Comparison of ENCODE assay signal across 19 cellular contexts in genomic region chr22:38761202-38762162, GRCh38. TPM values are rescaled to one million over a fixed set of nuclear protein-coding genes. Genes with fewer than 3 reads are reported as not detected.
DNase-seq lines count a peak whose midpoint lies in the region; ATAC-seq, FAIRE-seq and TF ChIP-seq lines count a peak whose summit lies in the region.
"Had no signal": no experiment of that assay in that cellular context is flagged by ENCODE, and none has a peak within 500 bp of the region (broad histone marks: within the 10 kb centered on the region; RNA-seq: fewer than 3 reads in every experiment).

No MANE protein-coding gene starts in this region.

- H2AFZ ChIP-seq in K562 (ENCODE audit: low read depth, low read length) (no peak overlapping the region), neural cell (ENCODE audit: low read depth, low read length) (no peak overlapping the region)

- H3K27ac Mint-ChIP-seq in mesothelial cell of epicardium, result no peak overlapping the region
- H3K27ac Mint-ChIP-seq: activated CD4-positive, alpha-beta T cell treated with anti-CD3 and anti-CD28 coated beads for 36 hours; T-helper 2 cell treated with Interferon-gamma antibody and Interleukin-4, amounts not matched to agents 5 μg/mL and 100 μg/mL, for 36 hours had no signal

- no peaks in the 10 kb centered on the region for H3K9me3 ChIP-seq in BLaER1 treated with 17β-estradiol and CSF1 and Interleukin-3, amounts not matched to agents 10 nM and 100 nM (replicated peaks in 1 of 11)
- no peaks in the 10 kb centered on the region for H3K9me3 ChIP-seq in K562 (replicated peaks; ENCODE audit: control insufficient read depth, insufficient read depth, low read depth, low read length)
- H3K9me3 ChIP-seq in neural cell (ENCODE audit: low read length), result no peaks in the 10 kb centered on the region

- H3K79me2 ChIP-seq in K562 (ENCODE audit: control insufficient read depth, insufficient read depth, low read length) (0 out of 3 replicates have a peak, but pooled peaks cover under 1% of the 10 kb centered on the region), neural cell (replicated peaks; ENCODE audit: insufficient read depth, low read length) (no peaks in the 10 kb centered on the region)

- no peaks in the 10 kb centered on the region for H3K36me3 ChIP-seq in BLaER1 treated with 17β-estradiol and CSF1 and Interleukin-3, amounts not matched to agents 10 nM and 100 nM
- no peaks in the 10 kb centered on the region for H3K36me3 ChIP-seq in K562 (ENCODE audit: control insufficient read depth, insufficient read depth, low read length)
- H3K36me3 ChIP-seq in neural cell (ENCODE audit: insufficient read depth, low read length), result no peaks in the 10 kb centered on the region

- no peak for TF ChIP-seq EP300 in K562 (IDR thresholded peaks at IDR 0.05; ENCODE audit: low read length)
- TF ChIP-seq EP300 in neural cell (conservative IDR thresholded peaks at IDR 0.05; ENCODE audit: poor library complexity, severe bottlenecking), result no peak

- no peak overlapping the region for H3K4me3 Mint-ChIP-seq in mesothelial cell of epicardium
- H3K4me3 Mint-ChIP-seq: activated CD4-positive, alpha-beta T cell treated with anti-CD3 and anti-CD28 coated beads for 36 hours; nephron; T-helper 2 cell treated with Interferon-gamma antibody and Interleukin-4, amounts not matched to agents 5 μg/mL and 100 μg/mL, for 36 hours had no signal

- peak overlapping the region in 6 of 11 experiments; percentile 25 to 59 (median 52); a peak in 10 of 22 replicates for H3K27ac ChIP-seq in BLaER1 treated with 17β-estradiol and CSF1 and Interleukin-3, amounts not matched to agents 10 nM and 100 nM
- H3K27ac ChIP-seq in K562 (ENCODE audit: extremely low read depth, low read depth, low read length) (no peak overlapping the region; the same call in 2 of the 3 replicates), neural cell (ENCODE audit: low read length) (no peak overlapping the region)
- H3K27ac ChIP-seq: epithelial cell of prostate had no signal

- 62% methylated on average over 12 of the region's 20 CpGs for WGBS in K562 (ENCODE audit: insufficient coverage, low coverage, missing lambda C conversion rate)

- no TSS peak for BruUV-seq in K562 (replicated peaks; lab: Mats Ljungman, UMichigan)

- POLR2A ChIA-PET in K562 (lab: Yijun Ruan, JAX), result no interaction called here

- no peaks in the 10 kb centered on the region for H3K36me3 Mint-ChIP-seq in mesothelial cell of epicardium

- no peaks in the 10 kb centered on the region for H3F3A ChIP-seq in neural cell (ENCODE audit: insufficient read depth, low read length, poor library complexity, severe bottlenecking)

- H3K27me3 Mint-ChIP-seq in mesothelial cell of epicardium (ENCODE audit: low read depth), result no peaks in the 10 kb centered on the region
- H3K27me3 Mint-ChIP-seq: activated CD4-positive, alpha-beta T cell treated with anti-CD3 and anti-CD28 coated beads for 36 hours had no signal

- TF ChIP-seq RAD21 in K562 (CRISPR knock-in tag; conservative IDR thresholded peaks at IDR 0.05 in 1 of 2, IDR thresholded peaks at IDR 0.05 in 1 of 2) (no peak), neural cell (conservative IDR thresholded peaks at IDR 0.05) (no peak)

- intact Hi-C loops in K562 (cut with micrococcal nuclease), result loop anchor here (10.0 kb wide), 1 partner anchor 243 kb away; no protein-coding TSS in a partner anchor

- H3K9me3 Mint-ChIP-seq in mesothelial cell of epicardium, result no peaks in the 10 kb centered on the region
- H3K9me3 Mint-ChIP-seq: nephron; T-helper 2 cell treated with Interferon-gamma antibody and Interleukin-4, amounts not matched to agents 5 μg/mL and 100 μg/mL, for 36 hours had no signal

- H4K20me1 ChIP-seq in BLaER1 treated with 17β-estradiol and CSF1 and Interleukin-3, amounts not matched to agents 10 nM and 100 nM, result peaks cover 0 to 40% (median 20%) of the 10 kb centered on the region in 11 experiments; a peak in 16 of 22 replicates
- H4K20me1 ChIP-seq in K562 (replicated peaks; ENCODE audit: control insufficient read depth, insufficient read depth, low read length) (no peaks in the 10 kb centered on the region), neural cell (ENCODE audit: insufficient read depth) (no peaks in the 10 kb centered on the region)

- no peaks in the 10 kb centered on the region for H3K27me3 ChIP-seq in BLaER1 treated with 17β-estradiol and CSF1 and Interleukin-3, amounts not matched to agents 10 nM and 100 nM
- no peaks in the 10 kb centered on the region for H3K27me3 ChIP-seq in K562 (ENCODE audit: control insufficient read depth in 2 of 2, insufficient read depth in 2 of 2, low read length in 2 of 2)
- H3K27me3 ChIP-seq in neural cell (ENCODE audit: insufficient read depth, low read depth, low read length), result no peaks in the 10 kb centered on the region

- peak overlapping the region in 7 of 11 experiments; percentile 17 to 47 (median 33); a peak in 8 of 22 replicates for H3K9ac ChIP-seq in BLaER1 treated with 17β-estradiol and CSF1 and Interleukin-3, amounts not matched to agents 10 nM and 100 nM
- H3K9ac ChIP-seq in K562 (ENCODE audit: insufficient read depth in 1 of 2, low read depth in 2 of 2, low read length in 2 of 2) (no peak overlapping the region), neural cell (ENCODE audit: low read length) (peak overlapping the region; percentile 6)

- DNase-seq in HT1080 (ENCODE audit: low read depth) (peak; percentile 59), K562 (ENCODE audit: extremely low read depth in 1 of 4, low spot score in 3 of 4) (no peak), T-helper 1 cell (no peak), mesothelial cell of epicardium (ENCODE audit: low spot score in 2 of 2, unreplicated experiment in 2 of 2) (no peak), NCI-H1417 treated with DMSO at 0.1 percent for 48 hours (lab: John Stamatoyannopoulos, UW) (no peak)
- no peak for DNase-seq in central memory CD4-positive, alpha-beta T cell
- DNase-seq: activated CD4-positive, alpha-beta T cell treated with anti-CD3 and anti-CD28 coated beads for 36 hours; activated gamma-delta T cell treated with Interleukin-2 at 50 U/mL for 16 hours; aorta; cortex of kidney; NCI-H2081 treated with DMSO at 0.1 percent for 48 hours; SIG-M5 had no signal

- H3K4me2 ChIP-seq in BLaER1 treated with 17β-estradiol and CSF1 and Interleukin-3, amounts not matched to agents 10 nM and 100 nM, result peak overlapping the region; percentile 73 to 100 (median 98)
- H3K4me2 ChIP-seq in K562 (ENCODE audit: insufficient read depth, low read length) (no peak overlapping the region), neural cell (ENCODE audit: low read length) (no peak overlapping the region)

- in situ Hi-C loops in K562 (cut with MboI), result loop anchor here (10.0 kb wide), 1 partner anchor 243 kb away; no protein-coding TSS in a partner anchor

- H3K4me1 ChIP-seq in BLaER1 treated with 17β-estradiol and CSF1 and Interleukin-3, amounts not matched to agents 10 nM and 100 nM, result peaks cover 55 to 86% (median 78%) of the 10 kb centered on the region in 10 experiments
- H3K4me1 ChIP-seq in K562 (replicated peaks in 1 of 2; ENCODE audit: control insufficient read depth in 2 of 2, insufficient read depth in 2 of 2, low read length in 2 of 2), result peaks cover 0 to 35% of the 10 kb centered on the region in 2 experiments; a peak in 3 of 5 replicates

- peak; percentile 72 for FAIRE-seq in K562 (lab: Jason Lieb, UNC)
- FAIRE-seq: H54 had no signal

- CTCF ChIA-PET in K562 (lab: Yijun Ruan, JAX; ENCODE audit: low intra/inter-chr PET ratio), result no interaction called here

- no peaks in the 10 kb centered on the region for H3K9me1 ChIP-seq in K562 (ENCODE audit: control insufficient read depth, insufficient read depth, low read length)

- peak overlapping the region in 1 of 10 experiments; percentile 44; a peak in 2 of 20 replicates for H3K4me3 ChIP-seq in BLaER1 treated with 17β-estradiol and CSF1 and Interleukin-3, amounts not matched to agents 10 nM and 100 nM
- H3K4me3 ChIP-seq in K562 (no peak overlapping the region), neural cell (ENCODE audit: low read length) (no peak overlapping the region)
- H3K4me3 ChIP-seq: lung had no signal

- no peak for TF ChIP-seq POLR2A in K562 (conservative IDR thresholded peaks at IDR 0.05)

- H3K9me2 ChIP-seq in neural cell (ENCODE audit: insufficient read depth, low read length), result no peaks in the 10 kb centered on the region

- TF ChIP-seq CTCF in K562 (IDR thresholded peaks at IDR 0.05 in 2 of 3, conservative IDR thresholded peaks at IDR 0.05 in 1 of 3; ENCODE audit: insufficient read depth in 2 of 3, low read depth in 1 of 3, low read length in 3 of 3) (no peak), neural cell (IDR thresholded peaks at IDR 0.05; ENCODE audit: poor library complexity, severe bottlenecking) (no peak), mesothelial cell of epicardium (IDR thresholded peaks at IDR 0.05; ENCODE audit: unreplicated experiment) (no peak)

- H3K4me1 Mint-ChIP-seq in mesothelial cell of epicardium, result peaks cover 15% of the 10 kb centered on the region

- ATAC-seq in K562, result no peak
- ATAC-seq: activated CD4-positive, alpha-beta T cell treated with anti-CD3 and anti-CD28 coated beads for 36 hours had no signal

RNA-seq across cellular contexts. Expression of gene SUN2, which starts 5.7 kb away (rescaled TPM):
- 84.8 and 87.9 TPM in 2 replicates for total RNA-seq in HT1080 (2014; rRNA removed; shearing (Covaris generic))
- polyA plus RNA-seq in HT1080 (2015; cell fraction: cytosol; rRNA removed), result 87.3 and 90.0 TPM in 2 replicates
- polyA plus RNA-seq in HT1080 (2015; cell fraction: nucleus; rRNA removed), result 231 and 236 TPM in 2 replicates
- 38.9 and 115 TPM in 2 replicates for total RNA-seq in K562 (2011; cell fraction: chromatin; rRNA removed; ENCODE audit: low replicate concordance)
- total RNA-seq in K562 (2011; cell fraction: nucleolus; rRNA removed), result 125 TPM in 2 replicates
- 65.3 and 80.1 TPM in 2 replicates for total RNA-seq in K562 (2011; cell fraction: nucleoplasm; rRNA removed)
- 31.0 and 42.6 TPM in 2 replicates for total RNA-seq in K562 (2014; rRNA removed)
- 5.2 and 7.1 TPM in 2 replicates for total RNA-seq in K562 (2014; rRNA removed; fragmentation: Illumina TruSeq; extraction: Trizol)
- 18.2 and 19.5 TPM in 2 replicates for total RNA-seq in K562 (2015; rRNA removed; fragmentation: Illumina TruSeq; extraction: Trizol)
- total RNA-seq in K562 (2021), result 37.2 and 38.8 TPM in 2 replicates
- 16.7 and 26.9 TPM in 2 replicates for polyA plus RNA-seq in K562 (2011; rRNA removed)
- polyA plus RNA-seq in K562 (2011; cell fraction: cytosol; rRNA removed), result 23.3 and 36.3 TPM in 2 replicates
- polyA plus RNA-seq in K562 (2011; cell fraction: nucleus; rRNA removed), result 62.6 and 82.3 TPM in 2 replicates
- polyA plus RNA-seq in K562 (2012), result 27.0 and 67.0 TPM in 2 replicates
- 13.8 and 22.6 TPM in 2 replicates for polyA plus RNA-seq in K562 (2014; fragmentation: Illumina TruSeq; extraction: Trizol)
- polyA plus RNA-seq in K562 (2014; fragmentation: Nextera tagmentation; extraction: Ambion mirVana), result under 1 TPM; 0.11 to 0.21 TPM
- polyA plus RNA-seq in K562 (2014; rRNA removed), result 27.8 and 31.5 TPM in 2 replicates
- 9.1 and 19.4 TPM in 2 replicates for polyA minus RNA-seq in K562 (2011; rRNA and poly(A)+ RNA removed)
- 28.2 and 36.8 TPM in 2 replicates for polyA minus RNA-seq in K562 (2011; cell fraction: cytosol; rRNA and poly(A)+ RNA removed)
- polyA minus RNA-seq in K562 (2011; cell fraction: nucleus; rRNA and poly(A)+ RNA removed), result 28.8 and 33.5 TPM in 2 replicates
- 156 and 172 TPM in 2 replicates for polyA plus RNA-seq in neural cell
- polyA minus RNA-seq in neural cell, result 111 and 142 TPM in 2 replicates
- total RNA-seq in mesothelial cell of epicardium, result 59.8 to 63.0 TPM (median 61.2 TPM) in 3 replicates

RNA-seq across cellular contexts. Expression of gene DNAL4, which starts 32.5 kb away (rescaled TPM):
- total RNA-seq in HT1080 (2014; rRNA removed; shearing (Covaris generic)), result 3.1 and 6.9 TPM in 2 replicates
- polyA plus RNA-seq in HT1080 (2015; cell fraction: cytosol; rRNA removed), result 10.7 and 17.4 TPM in 2 replicates
- polyA plus RNA-seq in HT1080 (2015; cell fraction: nucleus; rRNA removed), result 6.5 and 7.6 TPM in 2 replicates
- total RNA-seq in K562 (2011; cell fraction: chromatin; rRNA removed; ENCODE audit: low replicate concordance), result 3.5 and 3.8 TPM in 2 replicates
- 4.2 and 5.8 TPM in 2 replicates for total RNA-seq in K562 (2011; cell fraction: nucleolus; rRNA removed)
- 4.4 and 4.5 TPM in 2 replicates for total RNA-seq in K562 (2011; cell fraction: nucleoplasm; rRNA removed)
- total RNA-seq in K562 (2014; rRNA removed), result 5.2 and 7.5 TPM in 2 replicates
- 4.2 and 4.7 TPM in 2 replicates for total RNA-seq in K562 (2014; rRNA removed; fragmentation: Illumina TruSeq; extraction: Trizol)
- 4.7 and 5.6 TPM in 2 replicates for total RNA-seq in K562 (2015; rRNA removed; fragmentation: Illumina TruSeq; extraction: Trizol)
- total RNA-seq in K562 (2021), result 5.9 and 6.1 TPM in 2 replicates
- polyA plus RNA-seq in K562 (2011; rRNA removed), result 6.9 and 8.9 TPM in 2 replicates
- 10.5 and 12.7 TPM in 2 replicates for polyA plus RNA-seq in K562 (2011; cell fraction: cytosol; rRNA removed)
- 8.2 and 8.3 TPM in 2 replicates for polyA plus RNA-seq in K562 (2011; cell fraction: nucleus; rRNA removed)
- polyA plus RNA-seq in K562 (2012), result 6.6 and 12.2 TPM in 2 replicates
- polyA plus RNA-seq in K562 (2014; fragmentation: Illumina TruSeq; extraction: Trizol), result 9.4 and 11.3 TPM in 2 replicates
- polyA plus RNA-seq in K562 (2014; fragmentation: Nextera tagmentation; extraction: Ambion mirVana), result under 1 TPM; 0.20 to 0.70 TPM
- 7.8 and 8.3 TPM in 2 replicates for polyA plus RNA-seq in K562 (2014; rRNA removed)
- polyA minus RNA-seq in K562 (2011; rRNA and poly(A)+ RNA removed), result 3.1 and 3.3 TPM in 2 replicates
- polyA minus RNA-seq in K562 (2011; cell fraction: cytosol; rRNA and poly(A)+ RNA removed), result 1.7 and 1.8 TPM in 2 replicates
- 1.8 and 2.8 TPM in 2 replicates for polyA minus RNA-seq in K562 (2011; cell fraction: nucleus; rRNA and poly(A)+ RNA removed)
- 94.4 and 95.0 TPM in 2 replicates for polyA plus RNA-seq in neural cell
- 31.5 and 35.8 TPM in 2 replicates for polyA minus RNA-seq in neural cell
- 15.9 to 18.0 TPM (median 17.3 TPM) in 3 replicates for total RNA-seq in mesothelial cell of epicardium

RNA-seq across cellular contexts. Expression of gene GTPBP1, which starts 55.7 kb away (rescaled TPM):
- total RNA-seq in HT1080 (2014; rRNA removed; shearing (Covaris generic)), result 24.8 and 28.8 TPM in 2 replicates
- 26.9 and 31.2 TPM in 2 replicates for polyA plus RNA-seq in HT1080 (2015; cell fraction: cytosol; rRNA removed)
- 67.7 and 79.0 TPM in 2 replicates for polyA plus RNA-seq in HT1080 (2015; cell fraction: nucleus; rRNA removed)
- 178 and 289 TPM in 2 replicates for total RNA-seq in K562 (2011; cell fraction: chromatin; rRNA removed; ENCODE audit: low replicate concordance)
- total RNA-seq in K562 (2011; cell fraction: nucleolus; rRNA removed), result 122 and 125 TPM in 2 replicates
- total RNA-seq in K562 (2011; cell fraction: nucleoplasm; rRNA removed), result 108 and 125 TPM in 2 replicates
- 24.4 and 25.0 TPM in 2 replicates for total RNA-seq in K562 (2014; rRNA removed)
- total RNA-seq in K562 (2014; rRNA removed; fragmentation: Illumina TruSeq; extraction: Trizol), result 14.5 and 17.5 TPM in 2 replicates
- total RNA-seq in K562 (2015; rRNA removed; fragmentation: Illumina TruSeq; extraction: Trizol), result 15.9 and 16.0 TPM in 2 replicates
- total RNA-seq in K562 (2021), result 43.0 and 53.2 TPM in 2 replicates
- 23.3 and 38.4 TPM in 2 replicates for polyA plus RNA-seq in K562 (2011; rRNA removed)
- polyA plus RNA-seq in K562 (2011; cell fraction: cytosol; rRNA removed), result 17.9 and 20.7 TPM in 2 replicates
- 79.8 and 120 TPM in 2 replicates for polyA plus RNA-seq in K562 (2011; cell fraction: nucleus; rRNA removed)
- polyA plus RNA-seq in K562 (2012), result 22.5 and 29.8 TPM in 2 replicates
- 30.6 and 38.6 TPM in 2 replicates for polyA plus RNA-seq in K562 (2014; fragmentation: Illumina TruSeq; extraction: Trizol)
- polyA plus RNA-seq in K562 (2014; fragmentation: Nextera tagmentation; extraction: Ambion mirVana), result under 1 TPM; 0.83 to 0.95 TPM
- 30.9 and 32.6 TPM in 2 replicates for polyA plus RNA-seq in K562 (2014; rRNA removed)
- polyA minus RNA-seq in K562 (2011; rRNA and poly(A)+ RNA removed), result 57.9 and 59.7 TPM in 2 replicates
- 24.3 and 38.6 TPM in 2 replicates for polyA minus RNA-seq in K562 (2011; cell fraction: cytosol; rRNA and poly(A)+ RNA removed)
- polyA minus RNA-seq in K562 (2011; cell fraction: nucleus; rRNA and poly(A)+ RNA removed), result 57.2 and 62.2 TPM in 2 replicates
- polyA plus RNA-seq in neural cell, result 31.9 TPM in 2 replicates
- 65.1 and 69.4 TPM in 2 replicates for polyA minus RNA-seq in neural cell
- total RNA-seq in mesothelial cell of epicardium, result 71.6 to 74.3 TPM (median 73.1 TPM) in 3 replicates

Comparison
In these comparisons a context has a peak if more than half of its experiments do, and no peak if none do; other contexts are left out.
1. H3K27ac ChIP-seq: peak in BLaER1 treated with 17β-estradiol and CSF1 and Interleukin-3, amounts not matched to agents 10 nM and 100 nM (6 of 11); none in K562 (single experiment) and neural cell (single experiment).
2. H3K4me2 ChIP-seq: peak in BLaER1 treated with 17β-estradiol and CSF1 and Interleukin-3, amounts not matched to agents 10 nM and 100 nM (11 of 11); none in K562 (single experiment) and neural cell (single experiment).
3. H3K9ac ChIP-seq: peak in BLaER1 treated with 17β-estradiol and CSF1 and Interleukin-3, amounts not matched to agents 10 nM and 100 nM (7 of 11) and neural cell (single experiment); none in K562 (0 of 2).